ENCODE assay signal across 12 cellular contexts in the genomic region with DNA sequence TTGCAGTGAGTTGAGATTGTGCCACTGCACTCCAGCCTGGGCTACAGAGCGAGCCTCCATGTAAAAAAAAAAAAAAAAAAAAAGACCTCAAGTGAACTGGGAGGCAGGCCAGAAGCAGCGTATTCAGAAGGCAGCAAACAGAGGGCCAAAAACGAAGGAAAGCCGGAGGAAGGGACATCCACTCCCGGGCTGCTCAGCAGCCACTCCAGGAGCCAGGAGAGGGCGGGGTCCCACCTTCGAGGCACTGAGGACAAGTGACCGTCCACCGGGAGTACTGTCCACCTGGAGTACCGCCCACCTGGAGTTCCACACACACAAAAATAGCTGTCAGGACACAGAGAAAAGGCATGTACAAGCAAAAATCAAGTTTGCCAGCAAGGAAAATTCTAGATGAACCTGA. TPM values are rescaled to one million over a fixed set of nuclear protein-coding genes. Genes with fewer than 3 reads are reported as not detected.
A peak's percentile ranks its signal among the peaks of the same experiment; 100 is the strongest.
DNase-seq lines count a peak whose midpoint lies in the region; ATAC-seq and TF ChIP-seq lines count a peak whose summit lies in the region.
"Had no signal": no experiment of that assay in that cellular context is flagged by ENCODE, and none has a peak within 500 bp of the region (broad histone marks: within the 10 kb centered on the region; RNA-seq: fewer than 3 reads in every experiment).

No MANE protein-coding gene starts in this region.

- no TSS peak for BruUV-seq in Calu3 (replicated peaks; lab: Mats Ljungman, UMichigan)
- BruUV-seq in MCF 10A (replicated peaks; lab: Mats Ljungman, UMichigan), result no TSS peak

- no peaks in the 10 kb centered on the region for H3K27me3 Mint-ChIP-seq in Calu3 (ENCODE audit: unreplicated experiment)
- H3K27me3 Mint-ChIP-seq in MCF 10A (ENCODE audit: insufficient read depth, unreplicated experiment), result no peaks in the 10 kb centered on the region

- intact Hi-C loops in Calu3 (cut with micrococcal nuclease; ENCODE audit: unreplicated experiment) (loop anchor here (10.0 kb wide), 1 partner anchor 211 kb away; no protein-coding TSS in a partner anchor), MCF 10A (cut with micrococcal nuclease) (loop anchor here (10.0 kb wide), 2 partner anchors 81 to 231 kb away; partner anchors contain the start of gene BRSK2), right cardiac atrium (cut with DNase I) (no loop called here), sciatic nerve (cut with DNase I) (no loop called here)

- peaks cover 37% of the 10 kb centered on the region for H3K4me1 Mint-ChIP-seq in Calu3 (ENCODE audit: low read depth, unreplicated experiment)
- peaks cover 2% of the 10 kb centered on the region for H3K4me1 Mint-ChIP-seq in MCF 10A (ENCODE audit: insufficient read depth, unreplicated experiment)

- POLR2A ChIA-PET in MCF 10A (lab: Yijun Ruan, JAX), result no interaction called here

- H3K36me3 Mint-ChIP-seq in Calu3 (ENCODE audit: insufficient read depth, unreplicated experiment), result peaks cover 40% of the 10 kb centered on the region
- peaks cover 6% of the 10 kb centered on the region for H3K36me3 Mint-ChIP-seq in MCF 10A (ENCODE audit: insufficient read depth, unreplicated experiment)

- ATAC-seq in right cardiac atrium (peak in 1 of 2 donors; percentile 14), sciatic nerve (peak; percentile 5), GM21737 (IDR thresholded peaks at IDR 0.05; ENCODE audit: unreplicated experiment) (no peak)
- ATAC-seq: activated T-cell treated with anti-CD3 and anti-CD28 coated beads, Interleukin-2, amount 50 U/mL, for 4 hours; heart right ventricle; K562 had no signal

- no peaks in the 10 kb centered on the region for H3K9me3 Mint-ChIP-seq in Calu3 (ENCODE audit: low read depth, unreplicated experiment)
- no peaks in the 10 kb centered on the region for H3K9me3 Mint-ChIP-seq in MCF 10A (ENCODE audit: unreplicated experiment)
- H3K9me3 Mint-ChIP-seq: activated T-cell treated with anti-CD3 and anti-CD28 coated beads, Interleukin-2, amount 50 U/mL, for 4 hours had no signal

- H3K27me3 ChIP-seq in right cardiac atrium (ENCODE audit: control insufficient read depth, insufficient read depth), result no peaks in the 10 kb centered on the region
- H3K27me3 ChIP-seq: heart right ventricle had no signal

- TF ChIP-seq CTCF in Calu3 (IDR thresholded peaks at IDR 0.05; ENCODE audit: unreplicated experiment), result no peak
- TF ChIP-seq CTCF in MCF 10A (IDR thresholded peaks at IDR 0.05; ENCODE audit: unreplicated experiment), result no peak

- peaks cover 11% of the 10 kb centered on the region for H3K4me1 ChIP-seq in right cardiac atrium (ENCODE audit: control insufficient read depth, insufficient read depth, low read length)

- H3K4me3 Mint-ChIP-seq in Calu3 (ENCODE audit: low read depth, unreplicated experiment), result peak overlapping the region; percentile 56
- no peak overlapping the region for H3K4me3 Mint-ChIP-seq in MCF 10A (ENCODE audit: unreplicated experiment)
- H3K4me3 Mint-ChIP-seq: activated T-cell treated with anti-CD3 and anti-CD28 coated beads, Interleukin-2, amount 50 U/mL, for 4 hours had no signal

- no peak for DNase-seq in Calu3
- DNase-seq in MCF 10A (ENCODE audit: unreplicated experiment), result no peak
- peak; percentile 66 to 89 (median 66) for DNase-seq in right cardiac atrium
- peak; percentile 60 for DNase-seq in sciatic nerve (ENCODE audit: low spot score)
- DNase-seq in activated CD4-positive, alpha-beta T cell treated with anti-CD3 and anti-CD28 coated beads, Interleukin-2, amount 50 U/mL, for 4 hours, result no peak
- DNase-seq in occipital lobe (lab: John Stamatoyannopoulos, UW), result no peak
- no peak for DNase-seq in SW480 (ENCODE audit: low spot score)
- DNase-seq: activated T-cell treated with anti-CD3 and anti-CD28 coated beads, Interleukin-2, amount 50 U/mL, for 4 hours had no signal

- 42% methylated on average over 10 of the region's 10 CpGs for WGBS in right cardiac atrium

- H3K27ac ChIP-seq in right cardiac atrium (ENCODE audit: low read length), result no peak overlapping the region

- H3K27ac Mint-ChIP-seq in Calu3 (ENCODE audit: unreplicated experiment), result peak overlapping the region; percentile 72
- peak overlapping the region; percentile 57 for H3K27ac Mint-ChIP-seq in MCF 10A (ENCODE audit: low read depth, unreplicated experiment)

- H3K4me3 ChIP-seq in right cardiac atrium (ENCODE audit: low read length), result no peak overlapping the region
- H3K4me3 ChIP-seq: HAP-1, heart right ventricle, K562 had no signal

- CTCF ChIA-PET in Calu3 (lab: Charles Lee), result interaction anchor here (0.7 kb wide), 2 partner anchors 73 to 231 kb away, joined by 6 to 11 read pairs; no protein-coding TSS in a partner anchor
- CTCF ChIA-PET in MCF 10A (lab: Yijun Ruan, JAX), result interaction anchor here (0.6 kb wide), 1 partner anchor 151 kb away, joined by 3 read pairs; no protein-coding TSS in a partner anchor

- H3K9me3 ChIP-seq in right cardiac atrium (ENCODE audit: control insufficient read depth, low read length), result no peaks in the 10 kb centered on the region
- H3K9me3 ChIP-seq: HAP-1, heart right ventricle had no signal

RNA-seq across cellular contexts. Expression of gene TOLLIP, which starts 5.5 kb away (rescaled TPM):
- total RNA-seq in Calu3 (2022) (53.4 and 64.9 TPM in 2 replicates), MCF 10A (2022) (58.5 and 58.8 TPM in 2 replicates), right cardiac atrium (10 to 100 TPM; 42.2 to 53.6 (median 46.0) TPM), sciatic nerve (60.5 TPM), occipital lobe (17.8 TPM)
- polyA plus RNA-seq in right cardiac atrium, result 32.6 TPM

Comparison
In these comparisons a context has a peak if more than half of its experiments do, and no peak if none do; other contexts are left out.
1. DNase-seq: peak in right cardiac atrium (3 of 3) and sciatic nerve (single experiment); none in Calu3 (single experiment), MCF 10A (single experiment), activated CD4-positive, alpha-beta T cell treated with anti-CD3 and anti-CD28 coated beads, Interleukin-2, amount 50 U/mL, for 4 hours (0 of 2), occipital lobe (single experiment) and SW480 (single experiment).
2. intact Hi-C loops: an anchor here in Calu3 (10.0 kb wide) and MCF 10A (10.0 kb wide); none called in right cardiac atrium and sciatic nerve.